Comparison of ENCODE assay signal across 8 cellular contexts in the genomic region with DNA sequence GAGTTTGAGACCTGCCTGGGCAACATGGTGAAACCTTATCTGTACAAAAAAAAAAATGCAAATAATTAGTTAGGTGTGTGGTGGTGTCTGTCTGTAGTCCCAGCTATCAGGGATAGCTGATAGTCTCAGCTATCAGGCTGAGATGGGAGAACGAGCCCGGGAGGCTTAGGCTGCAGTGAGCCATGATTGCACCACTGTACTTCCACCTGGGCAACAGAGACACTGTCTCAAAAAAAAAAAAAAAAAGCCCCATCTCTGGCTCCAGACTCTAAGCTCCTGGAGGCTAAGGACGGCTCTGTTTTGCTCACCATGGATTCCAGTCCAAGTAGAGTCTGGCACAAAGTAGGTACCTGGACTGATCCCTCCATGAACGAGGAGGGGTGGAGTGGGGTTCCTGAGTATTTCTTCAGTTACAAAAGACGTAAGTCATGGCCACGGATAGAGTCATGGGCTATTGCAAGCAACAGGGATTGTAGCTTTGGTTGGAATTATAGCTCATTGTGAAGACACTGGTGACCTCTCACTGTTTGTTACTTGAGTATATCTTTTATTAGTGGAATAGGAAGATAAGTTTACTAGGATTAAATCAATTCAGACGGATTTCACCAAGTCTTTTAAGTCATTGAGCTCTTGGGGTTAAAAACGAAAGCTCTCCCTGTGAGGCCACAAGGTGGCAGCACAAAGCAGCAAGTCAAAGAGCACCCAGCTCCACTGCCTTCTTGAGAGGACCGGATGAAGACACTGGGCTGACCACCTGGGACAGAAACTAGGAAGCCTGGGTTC. TPM values are rescaled to one million over a fixed set of nuclear protein-coding genes. Genes with fewer than 3 reads are reported as not detected.
DNase-seq lines count a peak whose midpoint lies in the region; ATAC-seq and TF ChIP-seq lines count a peak whose summit lies in the region.

No MANE protein-coding gene starts in this region.

- no peak overlapping the region for H3K27ac Mint-ChIP-seq in GM23338
- no peak overlapping the region for H3K27ac Mint-ChIP-seq in T-helper 2 cell treated with Interferon-gamma antibody and Interleukin-4, amounts not matched to agents 5 μg/mL and 100 μg/mL, for 36 hours

- no peak for TF ChIP-seq POLR2A in GM18505 (IDR thresholded peaks at IDR 0.05; ENCODE audit: borderline replicate concordance, extremely low read depth, insufficient read depth, insufficient read length)

- peaks cover 5% of the 10 kb centered on the region; the same call in 2 of the 3 replicates for H3K4me1 Mint-ChIP-seq in GM23338
- H3K4me1 Mint-ChIP-seq in T-helper 2 cell treated with Interferon-gamma antibody and Interleukin-4, amounts not matched to agents 5 μg/mL and 100 μg/mL, for 36 hours (ENCODE audit: low read depth), result peaks cover 11% of the 10 kb centered on the region

- intact Hi-C loops in right cardiac atrium (cut with DNase I), result no loop called here

- H3K27me3 Mint-ChIP-seq in GM23338 (ENCODE audit: insufficient read depth, low read depth, poor library complexity), result peaks cover 8% of the 10 kb centered on the region
- peaks cover 14% of the 10 kb centered on the region for H3K27me3 Mint-ChIP-seq in T-helper 2 cell treated with Interferon-gamma antibody and Interleukin-4, amounts not matched to agents 5 μg/mL and 100 μg/mL, for 36 hours (ENCODE audit: low read depth)

- DNase-seq in COR-L47 (lab: John Stamatoyannopoulos, UW) (peak; percentile 73), GM23338 (ENCODE audit: low spot score) (peak; percentile 93), NCI-H1694 treated with DMSO at 0.1 percent for 48 hours (lab: John Stamatoyannopoulos, UW) (peak; percentile 51), astrocyte of the cerebellum (ENCODE audit: low read depth) (peak; percentile 76), right cardiac atrium (peak; percentile 71 to 84 (median 77)), retina (peak; percentile 61)
- peak; percentile 54 for DNase-seq in T-helper 2 cell treated with Interferon-gamma antibody and Interleukin-4, amounts not matched to agents 5 μg/mL and 100 μg/mL, for 36 hours (ENCODE audit: low spot score)

- peaks cover 3% of the 10 kb centered on the region for H3K4me1 ChIP-seq in GM23338 (ENCODE audit: insufficient read depth)
- no peaks in the 10 kb centered on the region for H3K4me1 ChIP-seq in right cardiac atrium (ENCODE audit: control insufficient read depth, insufficient read depth, low read length)

- ATAC-seq in GM23338 (peak; percentile 93), right cardiac atrium (peak; percentile 65 to 79), GM18505 (IDR thresholded peaks at IDR 0.05; ENCODE audit: unreplicated experiment) (no peak)

- H3K79me2 ChIP-seq in GM23338 (replicated peaks; ENCODE audit: insufficient read depth), result no peaks in the 10 kb centered on the region

- no peaks in the 10 kb centered on the region for H3K36me3 Mint-ChIP-seq in GM23338 (ENCODE audit: low read depth)
- H3K36me3 Mint-ChIP-seq in T-helper 2 cell treated with Interferon-gamma antibody and Interleukin-4, amounts not matched to agents 5 μg/mL and 100 μg/mL, for 36 hours (ENCODE audit: low read depth), result no peaks in the 10 kb centered on the region

- 31% methylated on average over 9 of the region's 9 CpGs for WGBS in right cardiac atrium

- no peaks in the 10 kb centered on the region for H3K9me3 ChIP-seq in right cardiac atrium (ENCODE audit: control insufficient read depth, low read length)

- no peak overlapping the region for H3K4me3 Mint-ChIP-seq in GM23338
- no peak overlapping the region for H3K4me3 Mint-ChIP-seq in T-helper 2 cell treated with Interferon-gamma antibody and Interleukin-4, amounts not matched to agents 5 μg/mL and 100 μg/mL, for 36 hours

- H3K9me2 ChIP-seq in GM23338 (ENCODE audit: insufficient read depth), result 0 out of 2 replicates have a peak, but pooled peaks cover 3% of the 10 kb centered on the region

- H3K36me3 ChIP-seq in GM23338 (ENCODE audit: insufficient read depth), result no peaks in the 10 kb centered on the region

- in situ Hi-C loops in astrocyte of the cerebellum (cut with HindIII; ENCODE audit: low sequenced_read_pairs), result no loop called here

- H4K20me1 ChIP-seq in GM23338 (replicated peaks; ENCODE audit: insufficient read depth), result no peaks in the 10 kb centered on the region

- no peak overlapping the region for H2AFZ ChIP-seq in GM23338

- H3K4me2 ChIP-seq in GM23338, result no peak overlapping the region

- no peaks in the 10 kb centered on the region for H3K27me3 ChIP-seq in GM23338 (ENCODE audit: insufficient read depth)
- no peaks in the 10 kb centered on the region for H3K27me3 ChIP-seq in right cardiac atrium (ENCODE audit: control insufficient read depth, insufficient read depth)

- peak; percentile 92 to 96 for TF ChIP-seq CTCF in GM23338 (conservative IDR thresholded peaks at IDR 0.05; ENCODE audit: low read depth in 2 of 2)
- peak; percentile 87 for TF ChIP-seq CTCF in astrocyte of the cerebellum (IDR thresholded peaks at IDR 0.05; ENCODE audit: low read depth, low read length, missing control alignments)

- H3F3A ChIP-seq in GM23338 (replicated peaks; ENCODE audit: low read depth), result no peaks in the 10 kb centered on the region

- peaks cover 5% of the 10 kb centered on the region; the same call in 2 of the 3 replicates for H3K9me3 Mint-ChIP-seq in GM23338
- no peaks in the 10 kb centered on the region for H3K9me3 Mint-ChIP-seq in T-helper 2 cell treated with Interferon-gamma antibody and Interleukin-4, amounts not matched to agents 5 μg/mL and 100 μg/mL, for 36 hours

- H3K27ac ChIP-seq in GM23338 (ENCODE audit: low read depth) (no peak overlapping the region), right cardiac atrium (ENCODE audit: low read length) (no peak overlapping the region)

- H3K4me3 ChIP-seq in GM23338, result no peak overlapping the region
- no peak overlapping the region for H3K4me3 ChIP-seq in astrocyte of the cerebellum (ENCODE audit: low read depth, low read length)
- H3K4me3 ChIP-seq in right cardiac atrium (ENCODE audit: low read length), result no peak overlapping the region

TF ChIP-seq in GM23338, 12 proteins besides CTCF, POLR2A, EP300 and RAD21:
- no peak for TF ChIP-seq ZNF331 (CRISPR knock-in tag; IDR thresholded peaks at IDR 0.05; ENCODE audit: low read depth)

RNA-seq across cellular contexts. Expression of gene TMEM61, which starts 35.6 kb away (rescaled TPM):
- 1.7 and 2.0 TPM in 2 replicates for total RNA-seq in GM23338 (2014; rRNA removed; shearing (Covaris generic))
- 1.8 and 3.6 TPM in 2 replicates for polyA plus RNA-seq in GM23338 (2016; fragmentation: Nextera tagmentation; extraction: Ambion mirVana)
- total RNA-seq in right cardiac atrium, result not detected
- 0.09 TPM for polyA plus RNA-seq in right cardiac atrium

RNA-seq across cellular contexts. Expression of gene BSND, which starts 53.9 kb away (rescaled TPM):
- total RNA-seq in GM23338 (2014; rRNA removed; shearing (Covaris generic)), result 0.47 and 1.4 TPM in 2 replicates
- 0.50 and 0.55 TPM in 2 replicates for polyA plus RNA-seq in GM23338 (2016; fragmentation: Nextera tagmentation; extraction: Ambion mirVana)
- total RNA-seq in right cardiac atrium, result not detected
- not detected for polyA plus RNA-seq in right cardiac atrium

RNA-seq across cellular contexts. Expression of gene DHCR24, which starts 57.8 kb away (rescaled TPM):
- total RNA-seq in GM23338 (2014; rRNA removed; shearing (Covaris generic)), result 453 and 530 TPM in 2 replicates
- polyA plus RNA-seq in GM23338 (2016; fragmentation: Nextera tagmentation; extraction: Ambion mirVana) (124 and 128 TPM in 2 replicates), right cardiac atrium (17.5 TPM)
- total RNA-seq in right cardiac atrium, result 10 to 100 TPM; 10.7 to 28.7 (median 21.6) TPM

Comparison
In these comparisons a context has a peak if more than half of its experiments do, and no peak if none do; other contexts are left out.
1. RNA of gene DHCR24, which starts 57.8 kb away (total RNA-seq): 453 to 530 TPM in GM23338; 10.7 to 28.7 TPM in right cardiac atrium; every median in the first group is over 10 times any median in the second.
2. Peak in every context shown above with its lines, with median percentiles within 50 percentile points of each other: DNase-seq.